Comparison of ENCODE assay signal across 12 cellular contexts in genomic region chr17:80650339-80650672, GRCh38.
DNase-seq lines count a peak whose midpoint lies in the region; ATAC-seq and TF ChIP-seq lines count a peak whose summit lies in the region.
"Had no signal": no experiment of that assay in that cellular context is flagged by ENCODE, and none has a peak within 500 bp of the region (broad histone marks: within the 10 kb centered on the region; RNA-seq: fewer than 3 reads in every experiment).

No MANE protein-coding gene starts in this region.

- no peaks in the 10 kb centered on the region for H3K27me3 Mint-ChIP-seq in activated CD4-positive, alpha-beta memory T cell treated with anti-CD3 and anti-CD28 coated beads for 36 hours
- no peaks in the 10 kb centered on the region for H3K27me3 Mint-ChIP-seq in activated CD4-positive, alpha-beta memory T cell treated with anti-CD3 and anti-CD28 coated beads, Interleukin-2, amount 10 ng/mL, durations not matched to agents 7 days and 5 days
- no peaks in the 10 kb centered on the region for H3K27me3 Mint-ChIP-seq in endodermal cell (ENCODE audit: insufficient read depth)

- no peak overlapping the region for H3K4me3 Mint-ChIP-seq in activated CD4-positive, alpha-beta memory T cell treated with anti-CD3 and anti-CD28 coated beads for 36 hours
- H3K4me3 Mint-ChIP-seq in activated CD4-positive, alpha-beta memory T cell treated with anti-CD3 and anti-CD28 coated beads, Interleukin-2, amount 10 ng/mL, durations not matched to agents 7 days and 5 days = no peak overlapping the region
- H3K4me3 Mint-ChIP-seq in endodermal cell = no peak overlapping the region

- H3K36me3 ChIP-seq in endodermal cell (ENCODE audit: control insufficient read depth, insufficient read depth, low read length) = no peaks in the 10 kb centered on the region
- no peaks in the 10 kb centered on the region for H3K36me3 ChIP-seq in smooth muscle cell (ENCODE audit: low read depth)
- H3K36me3 ChIP-seq: thyroid gland had no signal

- H3K4me2 ChIP-seq in smooth muscle cell = peak overlapping the region; percentile 66

- H3K27me3 ChIP-seq in endodermal cell (ENCODE audit: control insufficient read depth, insufficient read depth, low read length, poor library complexity, severe bottlenecking) = no peaks in the 10 kb centered on the region
- no peaks in the 10 kb centered on the region for H3K27me3 ChIP-seq in smooth muscle cell (ENCODE audit: low read depth)
- no peaks in the 10 kb centered on the region for H3K27me3 ChIP-seq in foreskin keratinocyte
- H3K27me3 ChIP-seq: thyroid gland had no signal

- no peak for TF ChIP-seq CTCF in RWPE1 (conservative IDR thresholded peaks at IDR 0.05; ENCODE audit: low read depth)
- no peak for TF ChIP-seq CTCF in endodermal cell (conservative IDR thresholded peaks at IDR 0.05)
- TF ChIP-seq CTCF in smooth muscle cell (IDR thresholded peaks at IDR 0.05; ENCODE audit: borderline replicate concordance, insufficient read depth, poor library complexity, severe bottlenecking) = no peak
- no peak for TF ChIP-seq CTCF in foreskin keratinocyte (conservative IDR thresholded peaks at IDR 0.05)

- peaks cover 20% of the 10 kb centered on the region for H3F3A ChIP-seq in smooth muscle cell (ENCODE audit: low read depth)

- ATAC-seq in foreskin keratinocyte = no peak

- POLR2A ChIA-PET in activated CD4-positive, alpha-beta memory T cell treated with anti-CD3 and anti-CD28 coated beads for 36 hours (lab: Charles Lee) = interaction anchor here (1.3 to 1.5 kb wide), 2 partner anchors 13 to 45 kb away, joined by 3 to 4 read pairs; no protein-coding TSS in a partner anchor
- POLR2A ChIA-PET in activated CD4-positive, alpha-beta memory T cell treated with anti-CD3 and anti-CD28 coated beads, Interleukin-2, amount 10 ng/mL, durations not matched to agents 7 days and 5 days (lab: Charles Lee) = interaction anchor here (1.2 to 3.1 kb wide), 7 partner anchors 12 to 207 kb away, joined by 3 to 15 read pairs (median 4); partner anchors contain the start of gene RPTOR
- POLR2A ChIA-PET in RWPE1 (lab: Yijun Ruan, JAX; ENCODE audit: low non-redundant PET) = no interaction called here

- H3K9me3 ChIP-seq in endodermal cell (ENCODE audit: control insufficient read depth, low read length) (no peaks in the 10 kb centered on the region), smooth muscle cell (replicated peaks; ENCODE audit: low read depth) (no peaks in the 10 kb centered on the region)
- H3K9me3 ChIP-seq: thyroid gland had no signal

- H3K9ac ChIP-seq in endodermal cell (ENCODE audit: extremely low read depth, low read length, poor library complexity, severe bottlenecking) (no peak overlapping the region), smooth muscle cell (ENCODE audit: low read depth) (peak overlapping the region; percentile 21)

- intact Hi-C loops in activated CD4-positive, alpha-beta memory T cell treated with anti-CD3 and anti-CD28 coated beads for 36 hours (cut with micrococcal nuclease) = no loop called here

- H4K20me1 ChIP-seq in smooth muscle cell (ENCODE audit: low read depth) = peaks cover 80% of the 10 kb centered on the region

- peaks cover 7% of the 10 kb centered on the region for H3K4me1 ChIP-seq in endodermal cell (ENCODE audit: control insufficient read depth, insufficient read depth, low read length)
- H3K4me1 ChIP-seq in smooth muscle cell (ENCODE audit: low read depth) = peaks cover 18% of the 10 kb centered on the region
- peaks cover 9% of the 10 kb centered on the region for H3K4me1 ChIP-seq in foreskin keratinocyte

- CTCF ChIA-PET in activated CD4-positive, alpha-beta memory T cell treated with anti-CD3 and anti-CD28 coated beads for 36 hours (lab: Charles Lee) = interaction anchor here (0.6 to 2.0 kb wide), 6 partner anchors 12 to 249 kb away, joined by 3 to 9 read pairs (median 5); no protein-coding TSS in a partner anchor
- CTCF ChIA-PET in activated CD4-positive, alpha-beta memory T cell treated with anti-CD3 and anti-CD28 coated beads, Interleukin-2, amount 10 ng/mL, durations not matched to agents 7 days and 5 days (lab: Charles Lee) = interaction anchor here (1.5 to 2.1 kb wide), 5 partner anchors 45 to 250 kb away, joined by 3 to 7 read pairs (median 5); no protein-coding TSS in a partner anchor
- CTCF ChIA-PET in RWPE1 (lab: Yijun Ruan, JAX) = interaction anchor here (1.3 kb wide), 1 partner anchor 17 kb away, joined by 6 read pairs; no protein-coding TSS in a partner anchor

- H3K4me3 ChIP-seq in endodermal cell (ENCODE audit: low read length) (no peak overlapping the region), smooth muscle cell (no peak overlapping the region)
- H3K4me3 ChIP-seq: GM12878, thyroid gland had no signal

- H3K4me1 Mint-ChIP-seq in activated CD4-positive, alpha-beta memory T cell treated with anti-CD3 and anti-CD28 coated beads for 36 hours (ENCODE audit: low read depth) = peaks cover 67% of the 10 kb centered on the region
- peaks cover 58% of the 10 kb centered on the region for H3K4me1 Mint-ChIP-seq in activated CD4-positive, alpha-beta memory T cell treated with anti-CD3 and anti-CD28 coated beads, Interleukin-2, amount 10 ng/mL, durations not matched to agents 7 days and 5 days
- peaks cover 23% of the 10 kb centered on the region for H3K4me1 Mint-ChIP-seq in endodermal cell

- H3K27ac Mint-ChIP-seq in activated CD4-positive, alpha-beta memory T cell treated with anti-CD3 and anti-CD28 coated beads for 36 hours = peak overlapping the region; percentile 69
- H3K27ac Mint-ChIP-seq in activated CD4-positive, alpha-beta memory T cell treated with anti-CD3 and anti-CD28 coated beads, Interleukin-2, amount 10 ng/mL, durations not matched to agents 7 days and 5 days = no peak overlapping the region
- H3K27ac Mint-ChIP-seq in endodermal cell = peak overlapping the region; percentile 25

- peaks cover 37% of the 10 kb centered on the region for H3K79me2 ChIP-seq in smooth muscle cell (ENCODE audit: low read depth)

- WGBS in endodermal cell (ENCODE audit: insufficient coverage in 1 of 2, insufficient read length in 1 of 2), 2 experiments = 68% methylated on average over 7 of the region's 8 CpGs; no CpG with 5 or more reads in 1 of the 2 experiments
- WGBS in smooth muscle cell (ENCODE audit: low lambda C conversion rate) = 64% methylated on average over 8 of the region's 8 CpGs

- H3K27ac ChIP-seq in RWPE1 (peak overlapping the region; percentile 57), endodermal cell (ENCODE audit: low read depth, low read length) (no peak overlapping the region), smooth muscle cell (ENCODE audit: low read depth) (peak overlapping the region; percentile 85), foreskin keratinocyte (no peak overlapping the region)
- H3K27ac ChIP-seq: thyroid gland had no signal

- H3K9me3 Mint-ChIP-seq in activated CD4-positive, alpha-beta memory T cell treated with anti-CD3 and anti-CD28 coated beads for 36 hours = peaks cover 4% of the 10 kb centered on the region
- H3K9me3 Mint-ChIP-seq in activated CD4-positive, alpha-beta memory T cell treated with anti-CD3 and anti-CD28 coated beads, Interleukin-2, amount 10 ng/mL, durations not matched to agents 7 days and 5 days = peaks cover 10% of the 10 kb centered on the region
- no peaks in the 10 kb centered on the region for H3K9me3 Mint-ChIP-seq in endodermal cell

- H3K36me3 Mint-ChIP-seq in activated CD4-positive, alpha-beta memory T cell treated with anti-CD3 and anti-CD28 coated beads for 36 hours = peaks cover 9% of the 10 kb centered on the region
- H3K36me3 Mint-ChIP-seq in activated CD4-positive, alpha-beta memory T cell treated with anti-CD3 and anti-CD28 coated beads, Interleukin-2, amount 10 ng/mL, durations not matched to agents 7 days and 5 days (ENCODE audit: low read depth) = peaks cover 45% of the 10 kb centered on the region
- peaks cover 2% of the 10 kb centered on the region for H3K36me3 Mint-ChIP-seq in endodermal cell (ENCODE audit: low read depth)

- no peak for DNase-seq in activated CD4-positive, alpha-beta memory T cell treated with anti-CD3 and anti-CD28 coated beads for 36 hours
- no peak for DNase-seq in activated CD4-positive, alpha-beta memory T cell treated with anti-CD3 and anti-CD28 coated beads, Interleukin-2, amount 10 ng/mL, durations not matched to agents 7 days and 5 days
- DNase-seq in RWPE1 (ENCODE audit: low spot score) (no peak), endodermal cell (no peak), smooth muscle cell (lab: John Stamatoyannopoulos, UW; ENCODE audit: unreplicated experiment) (no peak), HuH-7 (ENCODE audit: low spot score) (no peak), A172 (ENCODE audit: low spot score) (no peak), foreskin keratinocyte (no peak)
- DNase-seq: DMS79 treated with DMSO at 0.1 percent for 48 hours, NCI-H1694 had no signal

- no peak overlapping the region for H2AFZ ChIP-seq in smooth muscle cell (ENCODE audit: low read depth)

Comparison
In these comparisons a context has a peak if more than half of its experiments do, and no peak if none do; other contexts are left out.
1. H3K27ac ChIP-seq: peak in RWPE1 (single experiment) and smooth muscle cell (single experiment); none in endodermal cell (single experiment) and foreskin keratinocyte (single experiment).